ENCODE assay signal across 1 cellular context in genomic region chr6:44084231-44085014, GRCh38.
A peak's percentile ranks its signal among the peaks of the same experiment; 100 is the strongest.
TF ChIP-seq lines count a peak whose summit lies in the region.

No MANE protein-coding gene starts in this region.

TF ChIP-seq in HepG2, 621 proteins besides CTCF, POLR2A, EP300 and RAD21 (continued from another document and continues in another):
- TF ChIP-seq TARDBP (CRISPR knock-in tag; IDR thresholded peaks at IDR 0.05) (no peak), HOXA9 (CRISPR knock-in tag; IDR thresholded peaks at IDR 0.05; ENCODE audit: borderline replicate concordance) (no peak), RBAK (CRISPR knock-in tag; IDR thresholded peaks at IDR 0.05) (no peak), GATAD2A (CRISPR knock-in tag; IDR thresholded peaks at IDR 0.05) (peak; percentile 40; the same call in 1 of the 2 replicates), HMG20A (CRISPR knock-in tag; IDR thresholded peaks at IDR 0.05; ENCODE audit: borderline replicate concordance) (0 out of 2 replicates have a peak, but pooled peaks have one; percentile 13), ADNP (CRISPR knock-in tag; IDR thresholded peaks at IDR 0.05) (no peak), ZNF180 (CRISPR knock-in tag; IDR thresholded peaks at IDR 0.05; ENCODE audit: borderline replicate concordance, low read depth) (no peak), NR2F6 (IDR thresholded peaks at IDR 0.05) (no peak), NR2F6 (CRISPR knock-in tag; IDR thresholded peaks at IDR 0.05) (no peak), ZNF883 (CRISPR knock-in tag; IDR thresholded peaks at IDR 0.05; ENCODE audit: not compliant biosample characterization) (no peak), ZKSCAN1 (IDR thresholded peaks at IDR 0.05; ENCODE audit: low read length) (no peak), ZNF724P (CRISPR knock-in tag; IDR thresholded peaks at IDR 0.05; ENCODE audit: borderline replicate concordance) (0 out of 2 replicates have a peak, but pooled peaks have one; percentile 24), AGO1 (IDR thresholded peaks at IDR 0.05; ENCODE audit: low read depth, low read length, poor library complexity, severe bottlenecking) (peak; percentile 75), NFE2L1 (CRISPR knock-in tag; IDR thresholded peaks at IDR 0.05; ENCODE audit: borderline replicate concordance) (peak; percentile 38; the same call in 1 of the 2 replicates), ZMAT3 (CRISPR knock-in tag; conservative IDR thresholded peaks at IDR 0.05) (0 out of 2 replicates have a peak, but pooled peaks have one; percentile 39), PITX1 (CRISPR knock-in tag; IDR thresholded peaks at IDR 0.05) (no peak; the same call in 1 of the 2 replicates), ZC3H4 (CRISPR knock-in tag; IDR thresholded peaks at IDR 0.05; ENCODE audit: borderline replicate concordance) (no peak), ETV5 (CRISPR knock-in tag; IDR thresholded peaks at IDR 0.05; ENCODE audit: borderline replicate concordance) (0 out of 2 replicates have a peak, but pooled peaks have one; percentile 1), ZNF230 (CRISPR knock-in tag; IDR thresholded peaks at IDR 0.05) (no peak), HNRNPL (IDR thresholded peaks at IDR 0.05; ENCODE audit: low read depth, low read length) (peak; percentile 70; the same call in 1 of the 2 replicates), SIX1 (CRISPR knock-in tag; IDR thresholded peaks at IDR 0.05; ENCODE audit: borderline replicate concordance) (no peak), TGIF2 (CRISPR knock-in tag; IDR thresholded peaks at IDR 0.05) (0 out of 2 replicates have a peak, but pooled peaks have one; percentile 66), HBP1 (CRISPR knock-in tag; IDR thresholded peaks at IDR 0.05; ENCODE audit: low read depth) (0 out of 2 replicates have a peak, but pooled peaks have one; percentile 64), DNMT1 (CRISPR knock-in tag; IDR thresholded peaks at IDR 0.05) (no peak), YEATS2 (CRISPR knock-in tag; IDR thresholded peaks at IDR 0.05; ENCODE audit: borderline replicate concordance) (0 out of 2 replicates have a peak, but pooled peaks have one; percentile 29), RFX1 (IDR thresholded peaks at IDR 0.05) (no peak), ZNF235 (CRISPR knock-in tag; IDR thresholded peaks at IDR 0.05; ENCODE audit: borderline replicate concordance) (0 out of 2 replicates have a peak, but pooled peaks have one; percentile 37), ZNF501 (CRISPR knock-in tag; IDR thresholded peaks at IDR 0.05) (0 out of 2 replicates have a peak, but pooled peaks have one; percentile 49), LBX2 (CRISPR knock-in tag; IDR thresholded peaks at IDR 0.05; ENCODE audit: borderline replicate concordance) (no peak), ZSCAN22 (CRISPR knock-in tag; IDR thresholded peaks at IDR 0.05) (no peak), MXI1 (IDR thresholded peaks at IDR 0.05; ENCODE audit: borderline replicate concordance, low read depth, low read length) (peak; percentile 24; the same call in 1 of the 3 replicates), HNRNPUL1 (IDR thresholded peaks at IDR 0.05; ENCODE audit: low read depth, low read length) (no peak), FOXP4 (CRISPR knock-in tag; IDR thresholded peaks at IDR 0.05) (no peak), ATF7 (IDR thresholded peaks at IDR 0.05) (no peak), ATF7 (CRISPR knock-in tag; IDR thresholded peaks at IDR 0.05) (0 out of 2 replicates have a peak, but pooled peaks have one; percentile 29), IRF1 (CRISPR knock-in tag; IDR thresholded peaks at IDR 0.05; ENCODE audit: low read depth) (no peak), KDM5B (CRISPR knock-in tag; IDR thresholded peaks at IDR 0.05; ENCODE audit: borderline replicate concordance) (no peak), ZNF260 (CRISPR knock-in tag; IDR thresholded peaks at IDR 0.05; ENCODE audit: borderline replicate concordance, low read depth) (no peak), FOXO1 (CRISPR knock-in tag; IDR thresholded peaks at IDR 0.05) (peak; percentile 31; the same call in 1 of the 2 replicates), ZNF615 (CRISPR knock-in tag; IDR thresholded peaks at IDR 0.05; ENCODE audit: borderline replicate concordance) (peak; percentile 41; the same call in 1 of the 2 replicates), MTERF4 (CRISPR knock-in tag; IDR thresholded peaks at IDR 0.05) (0 out of 2 replicates have a peak, but pooled peaks have one; percentile 35), ZFYVE20 (CRISPR knock-in tag; IDR thresholded peaks at IDR 0.05; ENCODE audit: borderline replicate concordance, low read depth) (no peak), ZGPAT (CRISPR knock-in tag; IDR thresholded peaks at IDR 0.05) (no peak), ZNF136 (CRISPR knock-in tag; IDR thresholded peaks at IDR 0.05; ENCODE audit: low read depth) (no peak), ZNF30 (CRISPR knock-in tag; IDR thresholded peaks at IDR 0.05) (no peak), ELF3 (CRISPR knock-in tag; IDR thresholded peaks at IDR 0.05) (peak; percentile 44), BCL6 (CRISPR knock-in tag; IDR thresholded peaks at IDR 0.05) (no peak)
- TF ChIP-seq, protein P1, sequence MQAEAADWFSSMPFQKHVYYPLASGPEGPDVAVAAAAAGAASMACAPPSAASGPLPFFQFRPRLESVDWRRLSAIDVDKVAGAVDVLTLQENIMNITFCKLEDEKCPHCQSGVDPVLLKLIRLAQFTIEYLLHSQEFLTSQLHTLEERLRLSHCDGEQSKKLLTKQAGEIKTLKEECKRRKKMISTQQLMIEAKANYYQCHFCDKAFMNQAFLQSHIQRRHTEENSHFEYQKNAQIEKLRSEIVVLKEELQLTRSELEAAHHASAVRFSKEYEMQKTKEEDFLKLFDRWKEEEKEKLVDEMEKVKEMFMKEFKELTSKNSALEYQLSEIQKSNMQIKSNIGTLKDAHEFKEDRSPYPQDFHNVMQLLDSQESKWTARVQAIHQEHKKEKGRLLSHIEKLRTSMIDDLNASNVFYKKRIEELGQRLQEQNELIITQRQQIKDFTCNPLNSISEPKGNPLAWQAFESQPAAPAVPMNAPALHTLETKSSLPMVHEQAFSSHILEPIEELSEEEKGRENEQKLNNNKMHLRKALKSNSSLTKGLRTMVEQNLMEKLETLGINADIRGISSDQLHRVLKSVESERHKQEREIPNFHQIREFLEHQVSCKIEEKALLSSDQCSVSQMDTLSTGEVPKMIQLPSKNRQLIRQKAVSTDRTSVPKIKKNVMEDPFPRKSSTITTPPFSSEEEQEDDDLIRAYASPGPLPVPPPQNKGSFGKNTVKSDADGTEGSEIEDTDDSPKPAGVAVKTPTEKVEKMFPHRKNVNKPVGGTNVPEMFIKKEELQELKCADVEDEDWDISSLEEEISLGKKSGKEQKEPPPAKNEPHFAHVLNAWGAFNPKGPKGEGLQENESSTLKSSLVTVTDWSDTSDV (CRISPR knock-in tag; IDR thresholded peaks at IDR 0.05) = no peak
- TF ChIP-seq, protein P2, sequence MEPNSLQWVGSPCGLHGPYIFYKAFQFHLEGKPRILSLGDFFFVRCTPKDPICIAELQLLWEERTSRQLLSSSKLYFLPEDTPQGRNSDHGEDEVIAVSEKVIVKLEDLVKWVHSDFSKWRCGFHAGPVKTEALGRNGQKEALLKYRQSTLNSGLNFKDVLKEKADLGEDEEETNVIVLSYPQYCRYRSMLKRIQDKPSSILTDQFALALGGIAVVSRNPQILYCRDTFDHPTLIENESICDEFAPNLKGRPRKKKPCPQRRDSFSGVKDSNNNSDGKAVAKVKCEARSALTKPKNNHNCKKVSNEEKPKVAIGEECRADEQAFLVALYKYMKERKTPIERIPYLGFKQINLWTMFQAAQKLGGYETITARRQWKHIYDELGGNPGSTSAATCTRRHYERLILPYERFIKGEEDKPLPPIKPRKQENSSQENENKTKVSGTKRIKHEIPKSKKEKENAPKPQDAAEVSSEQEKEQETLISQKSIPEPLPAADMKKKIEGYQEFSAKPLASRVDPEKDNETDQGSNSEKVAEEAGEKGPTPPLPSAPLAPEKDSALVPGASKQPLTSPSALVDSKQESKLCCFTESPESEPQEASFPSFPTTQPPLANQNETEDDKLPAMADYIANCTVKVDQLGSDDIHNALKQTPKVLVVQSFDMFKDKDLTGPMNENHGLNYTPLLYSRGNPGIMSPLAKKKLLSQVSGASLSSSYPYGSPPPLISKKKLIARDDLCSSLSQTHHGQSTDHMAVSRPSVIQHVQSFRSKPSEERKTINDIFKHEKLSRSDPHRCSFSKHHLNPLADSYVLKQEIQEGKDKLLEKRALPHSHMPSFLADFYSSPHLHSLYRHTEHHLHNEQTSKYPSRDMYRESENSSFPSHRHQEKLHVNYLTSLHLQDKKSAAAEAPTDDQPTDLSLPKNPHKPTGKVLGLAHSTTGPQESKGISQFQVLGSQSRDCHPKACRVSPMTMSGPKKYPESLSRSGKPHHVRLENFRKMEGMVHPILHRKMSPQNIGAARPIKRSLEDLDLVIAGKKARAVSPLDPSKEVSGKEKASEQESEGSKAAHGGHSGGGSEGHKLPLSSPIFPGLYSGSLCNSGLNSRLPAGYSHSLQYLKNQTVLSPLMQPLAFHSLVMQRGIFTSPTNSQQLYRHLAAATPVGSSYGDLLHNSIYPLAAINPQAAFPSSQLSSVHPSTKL (CRISPR knock-in tag; IDR thresholded peaks at IDR 0.05) = peak; percentile 44
- TF ChIP-seq, protein P3, sequence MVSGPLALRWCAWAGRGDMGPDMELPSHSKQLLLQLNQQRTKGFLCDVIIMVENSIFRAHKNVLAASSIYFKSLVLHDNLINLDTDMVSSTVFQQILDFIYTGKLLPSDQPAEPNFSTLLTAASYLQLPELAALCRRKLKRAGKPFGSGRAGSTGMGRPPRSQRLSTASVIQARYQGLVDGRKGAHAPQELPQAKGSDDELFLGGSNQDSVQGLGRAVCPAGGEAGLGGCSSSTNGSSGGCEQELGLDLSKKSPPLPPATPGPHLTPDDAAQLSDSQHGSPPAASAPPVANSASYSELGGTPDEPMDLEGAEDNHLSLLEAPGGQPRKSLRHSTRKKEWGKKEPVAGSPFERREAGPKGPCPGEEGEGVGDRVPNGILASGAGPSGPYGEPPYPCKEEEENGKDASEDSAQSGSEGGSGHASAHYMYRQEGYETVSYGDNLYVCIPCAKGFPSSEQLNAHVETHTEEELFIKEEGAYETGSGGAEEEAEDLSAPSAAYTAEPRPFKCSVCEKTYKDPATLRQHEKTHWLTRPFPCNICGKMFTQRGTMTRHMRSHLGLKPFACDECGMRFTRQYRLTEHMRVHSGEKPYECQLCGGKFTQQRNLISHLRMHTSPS (CRISPR knock-in tag; IDR thresholded peaks at IDR 0.05; ENCODE audit: low read depth) = peak; percentile 88
- TF ChIP-seq, protein P4, sequence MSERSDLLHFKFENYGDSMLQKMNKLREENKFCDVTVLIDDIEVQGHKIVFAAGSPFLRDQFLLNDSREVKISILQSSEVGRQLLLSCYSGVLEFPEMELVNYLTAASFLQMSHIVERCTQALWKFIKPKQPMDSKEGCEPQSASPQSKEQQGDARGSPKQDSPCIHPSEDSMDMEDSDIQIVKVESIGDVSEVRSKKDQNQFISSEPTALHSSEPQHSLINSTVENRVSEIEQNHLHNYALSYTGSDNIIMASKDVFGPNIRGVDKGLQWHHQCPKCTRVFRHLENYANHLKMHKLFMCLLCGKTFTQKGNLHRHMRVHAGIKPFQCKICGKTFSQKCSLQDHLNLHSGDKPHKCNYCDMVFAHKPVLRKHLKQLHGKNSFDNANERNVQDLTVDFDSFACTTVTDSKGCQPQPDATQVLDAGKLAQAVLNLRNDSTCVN (CRISPR knock-in tag; IDR thresholded peaks at IDR 0.05; ENCODE audit: borderline replicate concordance) = peak; percentile 10; the same call in 1 of the 2 replicates
